In genomic region chr17:38824899-38825761, GRCh38 we compare ENCODE assay signal across 1 cellular context.
TF ChIP-seq lines count a peak whose summit lies in the region.

Gene CWC25, minus strand, starts transcription at chr17:38825321. Its CDS starts 138 bp downstream, at chr17:38825183.

TF ChIP-seq in K562, 482 proteins besides CTCF, POLR2A, EP300 and RAD21 (continued from another document):
- TF ChIP-seq STAT6 (CRISPR knock-in tag; IDR thresholded peaks at IDR 0.05) (0 out of 2 replicates have a peak, but pooled peaks have one; percentile 79), ZBTB5 (IDR thresholded peaks at IDR 0.05) (no peak), KLF16 (IDR thresholded peaks at IDR 0.05) (no peak), SRSF9 (IDR thresholded peaks at IDR 0.05; ENCODE audit: borderline replicate concordance, low read depth, low read length) (no peak), KAT8 (IDR thresholded peaks at IDR 0.05; ENCODE audit: low read depth) (no peak), USF2 (CRISPR knock-in tag; IDR thresholded peaks at IDR 0.05) (no peak), TCF7 (IDR thresholded peaks at IDR 0.05; ENCODE audit: borderline replicate concordance) (0 out of 2 replicates have a peak, but pooled peaks have one; percentile 76), ZNF583 (CRISPR knock-in tag; IDR thresholded peaks at IDR 0.05) (no peak), USF1 (CRISPR knock-in tag; IDR thresholded peaks at IDR 0.05) (no peak), HNRNPL (IDR thresholded peaks at IDR 0.05; ENCODE audit: low read depth, low read length) (no peak), TEAD2 (tag; IDR thresholded peaks at IDR 0.05) (no peak), ZNF77 (CRISPR knock-in tag; IDR thresholded peaks at IDR 0.05) (no peak), ZNF253 (CRISPR knock-in tag; conservative IDR thresholded peaks at IDR 0.05) (no peak), PCBP1 (IDR thresholded peaks at IDR 0.05; ENCODE audit: low read depth, low read length, poor library complexity, severe bottlenecking) (no peak), ZNF699 (CRISPR knock-in tag; IDR thresholded peaks at IDR 0.05; ENCODE audit: insufficient replicate concordance) (no peak), ZNF165 (CRISPR knock-in tag; IDR thresholded peaks at IDR 0.05; ENCODE audit: borderline replicate concordance) (no peak), ZBTB26 (CRISPR knock-in tag; IDR thresholded peaks at IDR 0.05) (no peak), ZNF740 (CRISPR knock-in tag; IDR thresholded peaks at IDR 0.05) (peak; percentile 75), ZNF740 (tag; IDR thresholded peaks at IDR 0.05) (peak in 1 of 2 experiments; percentile 80; a peak in 2 of 4 replicates), MEIS2 (IDR thresholded peaks at IDR 0.05; ENCODE audit: partially characterized antibody) (peak; percentile 27), BHLHE40 (IDR thresholded peaks at IDR 0.05; ENCODE audit: low read length) (0 out of 2 replicates have a peak, but pooled peaks have one; percentile 49), ZNF324 (CRISPR knock-in tag; IDR thresholded peaks at IDR 0.05) (no peak), HMBOX1 (IDR thresholded peaks at IDR 0.05) (no peak), FOXM1 (IDR thresholded peaks at IDR 0.05; ENCODE audit: low read depth) (no peak), FOXM1 (CRISPR knock-in tag; IDR thresholded peaks at IDR 0.05; ENCODE audit: low read depth) (no peak), REST (CRISPR knock-in tag; IDR thresholded peaks at IDR 0.05; ENCODE audit: low read depth) (no peak), SRSF1 (IDR thresholded peaks at IDR 0.05; ENCODE audit: low read depth, low read length) (no peak), MCM5 (IDR thresholded peaks at IDR 0.05; ENCODE audit: low read depth) (no peak), SMARCB1 (IDR thresholded peaks at IDR 0.05; ENCODE audit: insufficient read length, low read depth) (no peak), ZMIZ1 (IDR thresholded peaks at IDR 0.05; ENCODE audit: low read depth in 2 of 2, low read length in 2 of 2) (peak in 1 of 2 experiments; percentile 60; a peak in 1 of 4 replicates), ZNF280A (IDR thresholded peaks at IDR 0.05; ENCODE audit: low read depth, partially characterized antibody) (no peak)
TF ChIP-seq in K562: peak in this region for 165.
